1 cellular context compared by ENCODE assay signal in the genomic region with DNA sequence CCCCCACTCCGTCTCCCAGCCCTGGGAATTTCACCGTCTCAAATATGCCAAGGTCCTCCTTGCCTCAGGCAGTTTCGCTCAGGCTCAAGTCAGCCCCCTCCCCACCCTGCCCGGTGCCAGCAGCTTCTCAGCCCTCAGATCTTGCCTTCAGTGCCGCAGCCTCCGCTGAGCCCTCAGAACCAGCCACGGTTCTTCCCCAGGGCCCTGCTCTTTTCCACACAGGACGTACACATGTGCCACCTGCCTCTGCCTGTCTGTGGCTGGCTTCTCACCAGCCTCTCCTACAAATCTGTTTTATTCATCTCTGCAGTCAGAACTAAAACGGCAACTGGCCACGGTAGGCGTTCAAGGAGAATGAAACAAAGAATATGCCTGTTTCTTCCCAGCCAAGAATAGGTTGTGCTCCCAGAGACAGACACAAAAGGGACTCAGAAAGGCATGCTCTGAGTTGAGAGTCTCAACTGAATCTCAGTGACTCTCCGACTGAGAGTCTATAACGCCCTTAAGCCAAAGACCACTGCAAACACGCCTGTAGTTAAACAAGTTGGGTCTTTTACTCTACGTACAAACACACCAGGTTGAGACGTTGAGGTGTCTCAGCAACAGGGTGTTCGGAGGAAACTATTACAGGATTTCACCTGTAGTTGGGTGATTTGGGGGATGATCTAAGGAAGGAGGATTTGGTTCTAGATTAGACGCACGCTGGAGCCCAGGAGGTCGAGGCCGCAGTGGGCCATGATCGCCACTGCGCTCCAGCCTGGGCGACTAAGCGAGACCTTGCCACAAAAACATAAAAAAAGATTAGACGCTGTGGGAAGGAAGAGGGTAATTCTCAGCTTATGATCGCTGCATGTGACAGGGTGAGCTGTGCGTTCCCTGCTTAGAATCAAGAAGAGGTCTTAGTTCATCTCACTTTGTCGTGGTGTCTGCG.
TF ChIP-seq lines count a peak whose summit lies in the region.

No MANE protein-coding gene starts in this region.

TF ChIP-seq in A549, 52 proteins besides CTCF, POLR2A, EP300 and RAD21:
- TF ChIP-seq, protein P1, sequence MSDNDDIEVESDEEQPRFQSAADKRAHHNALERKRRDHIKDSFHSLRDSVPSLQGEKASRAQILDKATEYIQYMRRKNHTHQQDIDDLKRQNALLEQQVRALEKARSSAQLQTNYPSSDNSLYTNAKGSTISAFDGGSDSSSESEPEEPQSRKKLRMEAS (IDR thresholded peaks at IDR 0.05) = peak; percentile 3; the same call in 1 of the 2 replicates
- no peak for TF ChIP-seq FOSB (CRISPR knock-in tag; IDR thresholded peaks at IDR 0.05)
